ENCODE assay signal across 12 cellular contexts in genomic region chr6:18053555-18054445, GRCh38.
DNase-seq lines count a peak whose midpoint lies in the region; ATAC-seq, FAIRE-seq and TF ChIP-seq lines count a peak whose summit lies in the region.
"Had no signal": no experiment of that assay in that cellular context is flagged by ENCODE, and none has a peak within 500 bp of the region (broad histone marks: within the 10 kb centered on the region; RNA-seq: fewer than 3 reads in every experiment).

No MANE protein-coding gene starts in this region.

- POLR2A ChIA-PET in HepG2 (lab: Yijun Ruan, JAX), result no interaction called here

- no TSS peak for BruUV-seq in HepG2 (replicated peaks; lab: Mats Ljungman, UMichigan)

- peaks cover 10% of the 10 kb centered on the region for H3K4me1 ChIP-seq in cardiac muscle cell (ENCODE audit: low read depth)
- H3K4me1 ChIP-seq in adipocyte (ENCODE audit: control insufficient read depth, insufficient read depth, low read length), result no peaks in the 10 kb centered on the region
- H3K4me1 ChIP-seq in HepG2 (ENCODE audit: insufficient read depth, low read length), result peaks cover 53% of the 10 kb centered on the region
- no peaks in the 10 kb centered on the region for H3K4me1 ChIP-seq in aorta (ENCODE audit: control insufficient read depth in 1 of 2, insufficient read depth in 2 of 2, low read length in 2 of 2)
- peaks cover 0 to 10% (median 0%) of the 10 kb centered on the region in 4 donors for H3K4me1 ChIP-seq in esophagus muscularis mucosa
- H3K4me1 ChIP-seq: SJSA1 had no signal

- TF ChIP-seq CTCF in cardiac muscle cell (IDR thresholded peaks at IDR 0.05; ENCODE audit: low read depth, low read length) (no peak), HepG2 (CRISPR knock-in tag; IDR thresholded peaks at IDR 0.05) (no peak), esophagus muscularis mucosa (IDR thresholded peaks at IDR 0.05) (no peak)

- no peaks in the 10 kb centered on the region for H3K79me2 ChIP-seq in HepG2 (ENCODE audit: insufficient read depth, low read length)

- peak overlapping the region; percentile 78 for H2AFZ ChIP-seq in HepG2 (ENCODE audit: low read length)

- H3K4me3 ChIP-seq in cardiac muscle cell (no peak overlapping the region), adipocyte (ENCODE audit: low read length) (no peak overlapping the region), HepG2 (replicated peaks in 1 of 3; ENCODE audit: insufficient read depth in 1 of 3, low read depth in 2 of 3, low read length in 3 of 3) (peak overlapping the region in 1 of 3 experiments; percentile 33; a peak in 2 of 6 replicates), aorta (ENCODE audit: low read length in 2 of 2) (no peak overlapping the region), esophagus muscularis mucosa (peak overlapping the region in 2 of 4 donors; percentile 1 to 3)
- H3K4me3 ChIP-seq: SJSA1 had no signal

- peak overlapping the region; percentile 51 for H3K4me2 ChIP-seq in HepG2 (ENCODE audit: low read depth, low read length)

- no peak for TF ChIP-seq RAD21 in HepG2 (CRISPR knock-in tag; IDR thresholded peaks at IDR 0.05)

- no peaks in the 10 kb centered on the region for H3K27me3 ChIP-seq in cardiac muscle cell
- peaks cover 5% of the 10 kb centered on the region for H3K27me3 ChIP-seq in adipocyte (replicated peaks; ENCODE audit: control insufficient read depth, insufficient read depth, low read length)
- no peaks in the 10 kb centered on the region; a peak in 2 of 5 replicates for H3K27me3 ChIP-seq in HepG2 (ENCODE audit: control insufficient read depth in 1 of 2, insufficient read depth in 2 of 2, low read length in 2 of 2)
- H3K27me3 ChIP-seq in aorta (ENCODE audit: control insufficient read depth in 1 of 2, insufficient read depth in 2 of 2, low read length in 1 of 2), result no peaks in the 10 kb centered on the region
- no peaks in the 10 kb centered on the region for H3K27me3 ChIP-seq in esophagus muscularis mucosa
- H3K27me3 ChIP-seq: SJSA1 had no signal

- CTCF ChIA-PET in HepG2 (lab: Yijun Ruan, JAX; ENCODE audit: low intra/inter-chr PET ratio, low total read pairs), result no interaction called here

- H4K20me1 ChIP-seq in HepG2 (ENCODE audit: insufficient read depth, low read length), result no peaks in the 10 kb centered on the region

- peak overlapping the region; percentile 6 for H3K27ac ChIP-seq in cardiac muscle cell
- no peak overlapping the region for H3K27ac ChIP-seq in HepG2 (ENCODE audit: extremely low read length, insufficient read depth, low read length)
- peak overlapping the region; percentile 26 to 97 for H3K27ac ChIP-seq in aorta (ENCODE audit: low read depth in 1 of 2, low read length in 2 of 2)
- H3K27ac ChIP-seq in esophagus muscularis mucosa (replicated peaks in 1 of 4), result peak overlapping the region in 2 of 4 donors; percentile 16 to 34
- H3K27ac ChIP-seq: SJSA1 had no signal

- TF ChIP-seq EP300 in HepG2 (IDR thresholded peaks at IDR 0.05; ENCODE audit: low read depth in 2 of 2, low read length in 2 of 2) (no peak), HepG2 (CRISPR knock-in tag; IDR thresholded peaks at IDR 0.05; ENCODE audit: borderline replicate concordance) (no peak), esophagus muscularis mucosa (IDR thresholded peaks at IDR 0.05) (no peak)

- H3K9me3 ChIP-seq in cardiac muscle cell (ENCODE audit: low read depth), result no peaks in the 10 kb centered on the region
- no peaks in the 10 kb centered on the region for H3K9me3 ChIP-seq in adipocyte (ENCODE audit: control insufficient read depth, low read length)
- no peaks in the 10 kb centered on the region for H3K9me3 ChIP-seq in HepG2 (ENCODE audit: low read length)
- no peaks in the 10 kb centered on the region for H3K9me3 ChIP-seq in aorta (ENCODE audit: control insufficient read depth, low read length)
- H3K9me3 ChIP-seq in esophagus muscularis mucosa, result no peaks in the 10 kb centered on the region
- H3K9me3 ChIP-seq: SJSA1 had no signal

- no peak for TF ChIP-seq POLR2A in HepG2 (IDR thresholded peaks at IDR 0.05; ENCODE audit: insufficient read depth in 1 of 2, low read depth in 2 of 2, low read length in 2 of 2)
- no peak for TF ChIP-seq POLR2A in esophagus muscularis mucosa (IDR thresholded peaks at IDR 0.05; ENCODE audit: low read depth)

- 66% methylated on average over 6 of the region's 6 CpGs for WGBS in HepG2 (ENCODE audit: low lambda C conversion rate)
- WGBS in aorta, 2 donors, result 42 to 44% methylated on average over 6 of the region's 6 CpGs
- 76% methylated on average over 6 of the region's 6 CpGs for WGBS in esophagus muscularis mucosa

- H3K36me3 ChIP-seq in cardiac muscle cell, result no peaks in the 10 kb centered on the region
- H3K36me3 ChIP-seq in adipocyte (ENCODE audit: control insufficient read depth, insufficient read depth, low read length, severe bottlenecking), result no peaks in the 10 kb centered on the region
- no peaks in the 10 kb centered on the region for H3K36me3 ChIP-seq in HepG2 (replicated peaks in 1 of 2; ENCODE audit: control insufficient read depth in 1 of 2, insufficient read depth in 2 of 2, low read length in 2 of 2)
- H3K36me3 ChIP-seq in aorta (ENCODE audit: control insufficient read depth in 1 of 2, insufficient read depth in 2 of 2, low read length in 1 of 2), result no peaks in the 10 kb centered on the region
- H3K36me3 ChIP-seq in esophagus muscularis mucosa, result no peaks in the 10 kb centered on the region
- H3K36me3 ChIP-seq: SJSA1 had no signal

- DNase-seq in cardiac muscle cell (ENCODE audit: low read depth in 1 of 2, low spot score in 1 of 2), result no peak
- DNase-seq in Right ventricle myocardium superior, result no peak
- peak; percentile 56 for DNase-seq in adipocyte (ENCODE audit: low read depth)
- DNase-seq in HepG2 (ENCODE audit: low spot score), result no peak
- DNase-seq in aorta, result no peak
- DNase-seq in esophagus muscularis mucosa (ENCODE audit: extremely low spot score), result no peak
- no peak for DNase-seq in NCI-H526 (lab: John Stamatoyannopoulos, UW)
- no peak for DNase-seq in occipital lobe (lab: John Stamatoyannopoulos, UW)
- DNase-seq: MM.1S had no signal

- H3K9ac ChIP-seq in adipocyte (ENCODE audit: low read length) (no peak overlapping the region), HepG2 (ENCODE audit: insufficient read depth, low read depth, low read length) (no peak overlapping the region)

- ATAC-seq in Right ventricle myocardium superior (ENCODE audit: poor library complexity) (no peak), HepG2 (no peak), aorta (ENCODE audit: low FRiP score) (no peak)
- ATAC-seq: activated CD4-positive, CD25-positive, alpha-beta regulatory T cell treated with anti-CD3 and anti-CD28 coated beads, Interleukin-2, amount 50 U/mL, for 24 hours had no signal

- intact Hi-C loops in Right ventricle myocardium superior (cut with DNase I), result no loop called here
- intact Hi-C loops in HepG2 (cut with micrococcal nuclease; ENCODE audit: unreplicated experiment), result no loop called here
- intact Hi-C loops in aorta (cut with DNase I), result loop anchor here in 1 of 2 donors (5.0 kb wide), 1 partner anchor 49 kb away; no protein-coding TSS in a partner anchor
- intact Hi-C loops in esophagus muscularis mucosa (cut with DNase I), result no loop called here

- in situ Hi-C loops in HepG2 (cut with HindIII; ENCODE audit: extremely low pct_ligation_motif_present, low pct_unique_long_range_greater_than_20kb), result no loop called here

- FAIRE-seq in HepG2 (lab: Jason Lieb, UNC), result no peak
- FAIRE-seq: A204.1 had no signal

TF ChIP-seq in HepG2, 621 proteins besides CTCF, POLR2A, EP300 and RAD21:
- no peak for TF ChIP-seq CC2D1A (CRISPR knock-in tag; IDR thresholded peaks at IDR 0.05)
- TF ChIP-seq AFF4 (CRISPR knock-in tag; IDR thresholded peaks at IDR 0.05), result no peak
- no peak for TF ChIP-seq TCF7 (IDR thresholded peaks at IDR 0.05; ENCODE audit: low read depth)
- 0 out of 2 replicates have a peak, but pooled peaks have one; percentile 43 for TF ChIP-seq IRF1 (CRISPR knock-in tag; IDR thresholded peaks at IDR 0.05; ENCODE audit: low read depth)
- TF ChIP-seq STAG1 (CRISPR knock-in tag; IDR thresholded peaks at IDR 0.05), result no peak
